In genomic region chr7:102463841-102464576, GRCh38 we compare ENCODE assay signal across 8 cellular contexts. TPM values are rescaled to one million over a fixed set of nuclear protein-coding genes. Genes with fewer than 3 reads are reported as not detected.
A peak's percentile ranks its signal among the peaks of the same experiment; 100 is the strongest.
DNase-seq lines count a peak whose midpoint lies in the region; ATAC-seq and TF ChIP-seq lines count a peak whose summit lies in the region.

No MANE protein-coding gene starts in this region.

- intact Hi-C loops in CD4-positive, alpha-beta T cell (cut with DNase I, micrococcal nuclease), result loop anchor here in 1 of 2 experiments (1.0 to 10.0 kb wide), 2 partner anchors 31 to 1379 kb away; partner anchors contain the start of genes ORAI2 and TRIM56

- H3K27me3 Mint-ChIP-seq in CD4-positive, alpha-beta T cell, result no peaks in the 10 kb centered on the region
- H3K27me3 Mint-ChIP-seq in activated naive CD8-positive, alpha-beta T cell treated with anti-CD3 and anti-CD28 coated beads, Interleukin-2, amount 50 U/mL, for 24 hours, result no peaks in the 10 kb centered on the region

- H3K4me3 Mint-ChIP-seq in CD4-positive, alpha-beta T cell, result peak overlapping the region; percentile 92
- H3K4me3 Mint-ChIP-seq in activated naive CD8-positive, alpha-beta T cell treated with anti-CD3 and anti-CD28 coated beads, Interleukin-2, amount 50 U/mL, for 24 hours, result peak overlapping the region; percentile 92

- ATAC-seq in CD4-positive, alpha-beta T cell (ENCODE audit: poor library complexity), result no peak
- peak; percentile 1 for ATAC-seq in HG03439 (IDR thresholded peaks at IDR 0.05; ENCODE audit: unreplicated experiment)
- ATAC-seq in activated naive CD8-positive, alpha-beta T cell treated with anti-CD3 and anti-CD28 coated beads, Interleukin-2, amount 50 U/mL, for 24 hours, result no peak
- ATAC-seq in HG02642 (IDR thresholded peaks at IDR 0.05; ENCODE audit: poor library complexity, unreplicated experiment), result no peak
- ATAC-seq in GM21825 (IDR thresholded peaks at IDR 0.05; ENCODE audit: unreplicated experiment), result no peak

- peaks cover 17% of the 10 kb centered on the region for H3K36me3 Mint-ChIP-seq in CD4-positive, alpha-beta T cell (ENCODE audit: low read depth)
- H3K36me3 Mint-ChIP-seq in activated naive CD8-positive, alpha-beta T cell treated with anti-CD3 and anti-CD28 coated beads, Interleukin-2, amount 50 U/mL, for 24 hours (ENCODE audit: low read depth), result peaks cover 4% of the 10 kb centered on the region

- H3K9me3 ChIP-seq in CD4-positive, alpha-beta T cell (ENCODE audit: control insufficient read depth, low read length), result no peaks in the 10 kb centered on the region
- H3K9me3 ChIP-seq in iPS DF 6.9 (ENCODE audit: control insufficient read depth, insufficient read depth, low read length), result no peaks in the 10 kb centered on the region

- no CpG with 5 or more reads among the region's 24 CpGs for WGBS in iPS DF 6.9 (ENCODE audit: insufficient coverage, insufficient read length)

- no peak for DNase-seq in CD4-positive, alpha-beta T cell
- peak; percentile 20 for DNase-seq in activated naive CD8-positive, alpha-beta T cell treated with anti-CD3 and anti-CD28 coated beads, Interleukin-2, amount 50 U/mL, for 24 hours
- DNase-seq in iPS DF 6.9 (ENCODE audit: low read depth, low spot score), result no peak
- DNase-seq in HEK293T (ENCODE audit: extremely low spot score), result no peak

- peak overlapping the region; percentile 75 for H3K27ac Mint-ChIP-seq in CD4-positive, alpha-beta T cell
- peak overlapping the region; percentile 80 for H3K27ac Mint-ChIP-seq in activated naive CD8-positive, alpha-beta T cell treated with anti-CD3 and anti-CD28 coated beads, Interleukin-2, amount 50 U/mL, for 24 hours

- no peaks in the 10 kb centered on the region for H3K27me3 ChIP-seq in CD4-positive, alpha-beta T cell (ENCODE audit: control insufficient read depth, insufficient read depth, low read length)
- H3K27me3 ChIP-seq in iPS DF 6.9 (ENCODE audit: control insufficient read depth, insufficient read depth, low read length), result no peaks in the 10 kb centered on the region

- TF ChIP-seq CTCF in CD4-positive, alpha-beta T cell (IDR thresholded peaks at IDR 0.05), result no peak

- peaks cover 2% of the 10 kb centered on the region; the same call in 1 of the 2 replicates for H3K4me1 ChIP-seq in iPS DF 6.9 (ENCODE audit: control insufficient read depth, insufficient read depth, low read length)

- CTCF ChIA-PET in CD4-positive, alpha-beta T cell (lab: Charles Lee), result interaction anchor here (0.6 to 2.8 kb wide), 4 partner anchors 15 to 60 kb away, joined by 3 to 13 read pairs (median 4); no protein-coding TSS in a partner anchor
- CTCF ChIA-PET in HEK293T (lab: Yijun Ruan, JAX), result no interaction called here

- POLR2A ChIA-PET in CD4-positive, alpha-beta T cell (lab: Charles Lee), result interaction anchor here (0.7 to 3.8 kb wide), 6 partner anchors 26 to 72 kb away, joined by 3 to 25 read pairs (median 3); partner anchors contain the start of gene PRKRIP1
- POLR2A ChIA-PET in HEK293T (lab: Yijun Ruan, JAX), result interaction anchor here (1.1 to 1.2 kb wide), 2 partner anchors 30 to 68 kb away, joined by 3 read pairs; partner anchors contain the start of gene PRKRIP1

- H3K9me3 Mint-ChIP-seq in CD4-positive, alpha-beta T cell, result no peaks in the 10 kb centered on the region
- H3K9me3 Mint-ChIP-seq in activated naive CD8-positive, alpha-beta T cell treated with anti-CD3 and anti-CD28 coated beads, Interleukin-2, amount 50 U/mL, for 24 hours, result no peaks in the 10 kb centered on the region

- H3K36me3 ChIP-seq in iPS DF 6.9 (ENCODE audit: control insufficient read depth, insufficient read depth, low read length), result peaks cover 11% of the 10 kb centered on the region

- H3K27ac ChIP-seq in CD4-positive, alpha-beta T cell (ENCODE audit: low read depth, low read length), result peak overlapping the region; percentile 46
- no peak overlapping the region for H3K27ac ChIP-seq in iPS DF 6.9 (ENCODE audit: low read length)
- H3K27ac ChIP-seq in skin epidermis, result peak overlapping the region; percentile 55 to 93 (median 85)

- H3K4me3 ChIP-seq in iPS DF 6.9 (ENCODE audit: low read length) (peak overlapping the region; percentile 60), skin epidermis (peak overlapping the region; percentile 79 to 100 (median 86))

- H3K4me1 Mint-ChIP-seq in CD4-positive, alpha-beta T cell (ENCODE audit: low read depth), result peaks cover 34% of the 10 kb centered on the region
- H3K4me1 Mint-ChIP-seq in activated naive CD8-positive, alpha-beta T cell treated with anti-CD3 and anti-CD28 coated beads, Interleukin-2, amount 50 U/mL, for 24 hours, result peaks cover 28% of the 10 kb centered on the region

TF ChIP-seq in HEK293T, 16 proteins besides CTCF, POLR2A, EP300 and RAD21:
- TF ChIP-seq ELF4 (IDR thresholded peaks at IDR 0.05) (no peak), CTBP1 (IDR thresholded peaks at IDR 0.05; ENCODE audit: borderline replicate concordance) (no peak), FOXA1 (IDR thresholded peaks at IDR 0.05) (no peak), FOXK2 (IDR thresholded peaks at IDR 0.05) (no peak), L3MBTL2 (conservative IDR thresholded peaks at IDR 0.05) (no peak), ARNT (IDR thresholded peaks at IDR 0.05) (no peak), BHLHE40 (IDR thresholded peaks at IDR 0.05; ENCODE audit: borderline replicate concordance) (no peak), ZNF384 (IDR thresholded peaks at IDR 0.05) (no peak), NFRKB (IDR thresholded peaks at IDR 0.05) (no peak), PKNOX1 (IDR thresholded peaks at IDR 0.05) (no peak), FOXM1 (IDR thresholded peaks at IDR 0.05; ENCODE audit: borderline replicate concordance) (no peak)
TF ChIP-seq in HEK293T: peak in this region for 0.

RNA-seq across cellular contexts. Expression of gene ALKBH4, which starts 0.7 kb away (rescaled TPM):
- total RNA-seq in CD4-positive, alpha-beta T cell, result 1 to 10 TPM; 2.9 to 3.5 TPM

RNA-seq across cellular contexts. Expression of gene LRWD1, which starts 0.8 kb away (rescaled TPM):
- 10 to 100 TPM; 12.9 to 13.9 TPM for total RNA-seq in CD4-positive, alpha-beta T cell

RNA-seq across cellular contexts. Expression of gene POLR2J, which starts 14.7 kb away (rescaled TPM):
- total RNA-seq in CD4-positive, alpha-beta T cell, result 10 to 100 TPM; 35.8 to 39.7 TPM

RNA-seq across cellular contexts. Expression of gene ORAI2, which starts 30.6 kb away (rescaled TPM):
- 10 to 100 TPM; 12.3 to 16.5 TPM for total RNA-seq in CD4-positive, alpha-beta T cell

RNA-seq across cellular contexts. Expression of gene RASA4B, which starts 53.6 kb away (rescaled TPM):
- total RNA-seq in CD4-positive, alpha-beta T cell, result 10 to 100 TPM; 31.9 to 40.7 TPM
